ENCODE assay signal across 23 cellular contexts in genomic region chr3:146929696-146930095, GRCh38.
"Had no signal": no experiment of that assay in that cellular context is flagged by ENCODE, and none has a peak within 500 bp of the region (broad histone marks: within the 10 kb centered on the region; RNA-seq: fewer than 3 reads in every experiment).

No MANE protein-coding gene starts in this region.

- H3K27ac ChIP-seq: body of pancreas, epithelial cell of prostate, foreskin keratinocyte, hepatocyte, left ventricle myocardium inferior, spleen, thyroid gland had no signal

- DNase-seq: activated B cell treated with CpG ODN at 0.5 μM for 24 hours; activated CD4-positive, alpha-beta memory T cell treated with anti-CD3 and anti-CD28 coated beads for 36 hours; activated CD4-positive, alpha-beta T cell treated with anti-CD3 and anti-CD28 coated beads for 4 hours; activated T-cell treated with anti-CD3 and anti-CD28 coated beads for 4 hours; amniotic stem cell; body of pancreas; dorsolateral prefrontal cortex; endodermal cell; foreskin keratinocyte; left ventricle myocardium inferior; mammary epithelial cell; nephron progenitor cell; occipital lobe; posterior cingulate gyrus; spleen; stimulated activated CD8-positive, alpha-beta memory T cell treated with anti-CD3 and anti-CD28 coated beads, Interleukin-4, amount 100 ng/mL, for 48 hours; stimulated activated naive CD4-positive, alpha-beta T cell; T-helper 1 cell; T-helper 9 cell; thyroid gland had no signal

- H3K4me2 ChIP-seq: hepatocyte had no signal

- H3K36me3 ChIP-seq: left ventricle myocardium inferior, spleen, thyroid gland had no signal

- H3K4me3 ChIP-seq: body of pancreas, dorsolateral prefrontal cortex, hepatocyte, left ventricle myocardium inferior, spleen, thyroid gland had no signal

- H3K79me2 ChIP-seq: hepatocyte had no signal

- H3K4me1 Mint-ChIP-seq: activated B cell treated with CpG ODN at 0.5 μM for 24 hours, endodermal cell, nephron progenitor cell had no signal

- H3K27ac Mint-ChIP-seq: activated B cell treated with CpG ODN at 0.5 μM for 24 hours; activated CD4-positive, alpha-beta memory T cell treated with anti-CD3 and anti-CD28 coated beads for 36 hours; activated naive CD8-positive, alpha-beta T cell; endodermal cell; nephron progenitor cell had no signal

- H3K9me3 ChIP-seq: body of pancreas, left ventricle myocardium inferior, spleen, thyroid gland had no signal

- H3K4me1 ChIP-seq: body of pancreas, foreskin keratinocyte, left ventricle myocardium inferior, spleen, thyroid gland had no signal

- H3K9me3 Mint-ChIP-seq: activated B cell treated with CpG ODN at 0.5 μM for 24 hours, endodermal cell, nephron progenitor cell had no signal

- H3K36me3 Mint-ChIP-seq: activated CD4-positive, alpha-beta memory T cell treated with anti-CD3 and anti-CD28 coated beads for 36 hours; activated naive CD8-positive, alpha-beta T cell had no signal

- ATAC-seq: body of pancreas, foreskin keratinocyte had no signal

- H3K4me3 Mint-ChIP-seq: activated B cell treated with CpG ODN at 0.5 μM for 24 hours; activated CD4-positive, alpha-beta memory T cell treated with anti-CD3 and anti-CD28 coated beads for 36 hours; activated naive CD8-positive, alpha-beta T cell; endodermal cell; nephron progenitor cell had no signal

- H3K27me3 ChIP-seq: body of pancreas, dorsolateral prefrontal cortex, foreskin keratinocyte, hepatocyte, spleen, thyroid gland had no signal

- H2AFZ ChIP-seq: hepatocyte had no signal

- H3K27me3 Mint-ChIP-seq: activated B cell treated with CpG ODN at 0.5 μM for 24 hours; activated CD4-positive, alpha-beta memory T cell treated with anti-CD3 and anti-CD28 coated beads for 36 hours; activated naive CD8-positive, alpha-beta T cell had no signal
